Comparison of ENCODE assay signal across 15 cellular contexts in genomic region chr11:134580635-134581025, GRCh38.
"Had no signal": no experiment of that assay in that cellular context is flagged by ENCODE, and none has a peak within 500 bp of the region (broad histone marks: within the 10 kb centered on the region; RNA-seq: fewer than 3 reads in every experiment).

No MANE protein-coding gene starts in this region.

- ATAC-seq: activated naive CD8-positive, alpha-beta T cell treated with anti-CD3 and anti-CD28 coated beads, Interleukin-2, amount 50 U/mL, for 24 hours; heart left ventricle; left cardiac atrium; sciatic nerve had no signal

- H3K9me3 Mint-ChIP-seq: activated naive CD8-positive, alpha-beta T cell treated with anti-CD3 and anti-CD28 coated beads, Interleukin-2, amount 50 U/mL, for 24 hours; activated T-helper 1 cell treated with anti-CD3 and anti-CD28 coated beads, Interleukin-12 subunit alpha, Interleukin-12 subunit beta, Interleukin-2, Interleukin-4 antibody, amounts not matched to agents 30 ng/mL and 10 ng/mL and 1 ng/mL, durations not matched to agents 14 hours and 24 hours and 36 hours; memory B cell; nephron; stimulated activated memory B cell treated with anti-CD40 and anti-IgM and Interleukin-4, amounts not matched to agents 10 μg/mL and 1 μg/mL and 100 μg/mL, for 72 hours; WTC11 had no signal

- DNase-seq: activated CD4-positive, alpha-beta T cell treated with anti-CD3 and anti-CD28 coated beads, Interleukin-2, amount 50 U/mL, for 48 hours; activated gamma-delta T cell; activated naive CD4-positive, alpha-beta T cell treated with anti-CD3 and anti-CD28 coated beads, Interleukin-2, amount 50 U/mL, for 16 hours; activated naive CD8-positive, alpha-beta T cell treated with anti-CD3 and anti-CD28 coated beads, Interleukin-2, amount 50 U/mL, for 24 hours; heart left ventricle; left cardiac atrium; stimulated activated CD4-positive, alpha-beta T cell treated with anti-CD3 and anti-CD28 coated beads, Interleukin-15, amount 100 ng/mL, for 24 hours; T-helper 1 cell; trophoblast cell had no signal

- H3K4me3 Mint-ChIP-seq: activated naive CD8-positive, alpha-beta T cell treated with anti-CD3 and anti-CD28 coated beads, Interleukin-2, amount 50 U/mL, for 24 hours; activated T-helper 1 cell treated with anti-CD3 and anti-CD28 coated beads, Interleukin-12 subunit alpha, Interleukin-12 subunit beta, Interleukin-2, Interleukin-4 antibody, amounts not matched to agents 30 ng/mL and 10 ng/mL and 1 ng/mL, durations not matched to agents 14 hours and 24 hours and 36 hours; memory B cell; nephron; stimulated activated memory B cell treated with anti-CD40 and anti-IgM and Interleukin-4, amounts not matched to agents 10 μg/mL and 1 μg/mL and 100 μg/mL, for 72 hours; WTC11 had no signal

- H3K27ac Mint-ChIP-seq: activated naive CD8-positive, alpha-beta T cell treated with anti-CD3 and anti-CD28 coated beads, Interleukin-2, amount 50 U/mL, for 24 hours; activated T-helper 1 cell treated with anti-CD3 and anti-CD28 coated beads, Interleukin-12 subunit alpha, Interleukin-12 subunit beta, Interleukin-2, Interleukin-4 antibody, amounts not matched to agents 30 ng/mL and 10 ng/mL and 1 ng/mL, durations not matched to agents 14 hours and 24 hours and 36 hours; memory B cell; stimulated activated memory B cell treated with anti-CD40 and anti-IgM and Interleukin-4, amounts not matched to agents 10 μg/mL and 1 μg/mL and 100 μg/mL, for 72 hours; WTC11 had no signal

- H3K36me3 Mint-ChIP-seq: memory B cell; stimulated activated memory B cell treated with anti-CD40 and anti-IgM and Interleukin-4, amounts not matched to agents 10 μg/mL and 1 μg/mL and 100 μg/mL, for 72 hours; WTC11 had no signal
